Comparison of ENCODE assay signal across 9 cellular contexts in genomic region chr2:25323042-25323514, GRCh38. TPM values are rescaled to one million over a fixed set of nuclear protein-coding genes. Genes with fewer than 3 reads are reported as not detected.
DNase-seq lines count a peak whose midpoint lies in the region; ATAC-seq and FAIRE-seq lines count a peak whose summit lies in the region.
"Had no signal": no experiment of that assay in that cellular context is flagged by ENCODE, and none has a peak within 500 bp of the region (broad histone marks: within the 10 kb centered on the region; RNA-seq: fewer than 3 reads in every experiment).

No MANE protein-coding gene starts in this region.

- ATAC-seq in sciatic nerve (peak; percentile 27), HG02588 (IDR thresholded peaks at IDR 0.05; ENCODE audit: unreplicated experiment) (no peak), HG02623 (IDR thresholded peaks at IDR 0.05; ENCODE audit: unreplicated experiment) (no peak)

- DNase-seq in EL: peak; percentile 81
- DNase-seq in activated CD4-positive, CD25-positive, alpha-beta regulatory T cell (lab: John Stamatoyannopoulos, UW): peak in 3 of 4 experiments; percentile 26 to 30 (median 28)
- no peak for DNase-seq in caudate nucleus (lab: John Stamatoyannopoulos, UW)
- no peak for DNase-seq in sciatic nerve (ENCODE audit: low spot score)
- no peak for DNase-seq in RCC 7860 (ENCODE audit: low spot score)
- no peak for DNase-seq in NCI-H526 (lab: John Stamatoyannopoulos, UW)
- DNase-seq: DMS153 had no signal

- H3K27ac ChIP-seq in caudate nucleus (ENCODE audit: low read depth, low read length): peak overlapping the region; percentile 70

- FAIRE-seq in RCC 7860 (lab: Jason Lieb, UNC): no peak

- intact Hi-C loops in sciatic nerve (cut with DNase I): no loop called here

RNA-seq across cellular contexts. Expression of gene DNMT3A, which starts 18.6 kb away (rescaled TPM):
- total RNA-seq in sciatic nerve: 35.0 TPM

Comparison
In these comparisons a context has a peak if more than half of its experiments do, and no peak if none do; other contexts are left out.
1. DNase-seq: peak in EL (single experiment) and activated CD4-positive, CD25-positive, alpha-beta regulatory T cell (3 of 4); none in caudate nucleus (0 of 61), sciatic nerve (single experiment), RCC 7860 (single experiment) and NCI-H526 (0 of 2).